Comparison of ENCODE assay signal across 15 cellular contexts in genomic region chr9:131119600-131119999, GRCh38. TPM values are rescaled to one million over a fixed set of nuclear protein-coding genes. Genes with fewer than 3 reads are reported as not detected.
DNase-seq lines count a peak whose midpoint lies in the region; ATAC-seq and TF ChIP-seq lines count a peak whose summit lies in the region.
"Had no signal": no experiment of that assay in that cellular context is flagged by ENCODE, and none has a peak within 500 bp of the region (broad histone marks: within the 10 kb centered on the region; RNA-seq: fewer than 3 reads in every experiment).

No MANE protein-coding gene starts in this region.

- peak; percentile 16 for DNase-seq in activated effector memory CD4-positive, alpha-beta T cell treated with anti-CD3 and anti-CD28 coated beads, Interleukin-2, amount 50 U/mL, for 16 hours
- no peak for DNase-seq in activated effector memory CD4-positive, alpha-beta T cell treated with Interleukin-2 at 50 U/mL for 16 hours
- DNase-seq in islet precursor cell = peak; percentile 28
- peak; percentile 57 for DNase-seq in mesenteric fat pad (ENCODE audit: low spot score)
- no peak for DNase-seq in PC-3
- no peak for DNase-seq in pons (ENCODE audit: low spot score)
- DNase-seq: 8988T; AML-193; Calu3; CD4-positive, CD25-positive, alpha-beta regulatory T cell; DMS 273 treated with DMSO at 0.1 percent for 48 hours; GM23248 had no signal

- no peak overlapping the region for H3K4me2 ChIP-seq in PC-3 (ENCODE audit: low read length)
- H3K4me2 ChIP-seq: BLaER1 had no signal

- POLR2A ChIA-PET in PC-3 (lab: Charles Lee; ENCODE audit: unreplicated experiment) = no interaction called here

- H3F3A ChIP-seq in PC-3 (ENCODE audit: low read length, unreplicated experiment) = no peaks in the 10 kb centered on the region

- TF ChIP-seq CTCF in PC-3 (conservative IDR thresholded peaks at IDR 0.05; ENCODE audit: low read depth, low read length) = no peak

- no peaks in the 10 kb centered on the region for H3K9me3 ChIP-seq in PC-3 (ENCODE audit: low read length)
- H3K9me3 ChIP-seq: BLaER1 had no signal

- no peaks in the 10 kb centered on the region for H3K4me1 ChIP-seq in PC-3 (ENCODE audit: insufficient read depth, low read length)

- H2AFZ ChIP-seq in PC-3 (ENCODE audit: low read length) = no peak overlapping the region
- H2AFZ ChIP-seq: GM23248 had no signal

- H3K36me3 ChIP-seq in PC-3 (ENCODE audit: low read depth, low read length) = no peaks in the 10 kb centered on the region

- intact Hi-C loops in PC-3 (cut with micrococcal nuclease) = no loop called here

- CTCF ChIA-PET in PC-3 (lab: Charles Lee) = no interaction called here

- no TSS peak for BruUV-seq in PC-3 (replicated peaks; lab: Mats Ljungman, UMichigan)

- H3K27ac ChIP-seq in PC-3 (ENCODE audit: low read length) = no peak overlapping the region
- H3K27ac ChIP-seq: BLaER1, GM23248, HL-60 had no signal

- H3K79me2 ChIP-seq in PC-3 (ENCODE audit: low read length) = no peaks in the 10 kb centered on the region

- H3K27me3 ChIP-seq in PC-3 (ENCODE audit: low read length) = no peaks in the 10 kb centered on the region
- H3K27me3 ChIP-seq: BLaER1 had no signal

- ATAC-seq in GM19035 (IDR thresholded peaks at IDR 0.05; ENCODE audit: unreplicated experiment) (no peak), PC-3 (no peak)

- H3K9ac ChIP-seq in PC-3 (ENCODE audit: low read length) = no peak overlapping the region
- H3K9ac ChIP-seq: BLaER1, GM23248 had no signal

- H3K4me3 ChIP-seq in PC-3 (ENCODE audit: low read length) = no peak overlapping the region
- H3K4me3 ChIP-seq: BLaER1, GM23248 had no signal

- H4K20me1 ChIP-seq in PC-3 (ENCODE audit: low read length) = no peaks in the 10 kb centered on the region
- H4K20me1 ChIP-seq: BLaER1 had no signal

- H3K9me2 ChIP-seq in PC-3 (replicated peaks; ENCODE audit: low read length) = no peaks in the 10 kb centered on the region

RNA-seq across cellular contexts. Expression of gene NUP214, which starts 5.8 kb away (rescaled TPM):
- total RNA-seq in mesenteric fat pad = 68.4 TPM
- 22.0 and 25.6 TPM in 2 replicates for total RNA-seq in PC-3 (2014; rRNA removed)

RNA-seq across cellular contexts. Expression of gene AIF1L, which starts 23.3 kb away (rescaled TPM):
- 57.2 TPM for total RNA-seq in mesenteric fat pad
- total RNA-seq in PC-3 (2014; rRNA removed) = 23.7 and 27.0 TPM in 2 replicates
- total RNA-seq: GM23248 had no signal

Comparison
In these comparisons a context has a peak if more than half of its experiments do, and no peak if none do; other contexts are left out.
1. DNase-seq: peak in activated effector memory CD4-positive, alpha-beta T cell treated with anti-CD3 and anti-CD28 coated beads, Interleukin-2, amount 50 U/mL, for 16 hours (single experiment), islet precursor cell (single experiment) and mesenteric fat pad (single experiment); none in activated effector memory CD4-positive, alpha-beta T cell treated with Interleukin-2 at 50 U/mL for 16 hours (single experiment), PC-3 (single experiment) and pons (single experiment).